1 cellular context compared by ENCODE assay signal in the genomic region with DNA sequence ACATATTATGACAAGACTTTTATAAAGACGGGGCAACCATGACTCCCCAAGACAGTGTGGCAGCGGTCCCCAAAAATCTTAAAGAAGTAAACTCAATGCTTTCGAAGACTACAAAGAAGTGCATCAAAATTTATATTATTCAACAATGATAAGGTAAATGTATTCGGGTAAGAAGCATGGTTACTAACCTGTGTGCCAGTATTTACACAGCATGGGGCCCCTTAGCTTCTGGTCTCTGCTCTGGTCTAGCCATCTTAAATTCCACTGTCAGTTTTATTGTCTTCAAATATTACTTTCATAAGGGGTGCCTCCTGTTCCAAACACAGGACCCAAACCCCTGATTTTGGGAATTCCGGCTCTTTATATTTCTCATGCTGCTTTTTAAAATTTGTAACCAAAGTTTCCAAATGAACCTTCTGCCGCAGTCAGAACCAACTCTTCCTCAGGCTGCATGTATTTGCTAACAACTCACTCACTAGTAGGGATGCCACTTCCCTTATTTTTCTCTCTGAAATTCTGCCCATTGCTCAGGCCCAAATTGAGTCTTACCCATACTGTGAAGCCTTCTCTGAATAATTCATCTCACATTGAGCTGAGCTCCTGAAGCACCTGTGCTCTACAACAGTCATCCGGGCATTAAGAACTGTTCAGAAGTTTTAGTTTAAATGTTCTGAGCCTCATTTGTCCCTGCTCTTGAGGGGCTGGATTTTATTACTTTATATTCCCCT.
TF ChIP-seq lines count a peak whose summit lies in the region.

No MANE protein-coding gene starts in this region.

TF ChIP-seq in HepG2, 621 proteins besides CTCF, POLR2A, EP300 and RAD21:
- TF ChIP-seq, protein P1, sequence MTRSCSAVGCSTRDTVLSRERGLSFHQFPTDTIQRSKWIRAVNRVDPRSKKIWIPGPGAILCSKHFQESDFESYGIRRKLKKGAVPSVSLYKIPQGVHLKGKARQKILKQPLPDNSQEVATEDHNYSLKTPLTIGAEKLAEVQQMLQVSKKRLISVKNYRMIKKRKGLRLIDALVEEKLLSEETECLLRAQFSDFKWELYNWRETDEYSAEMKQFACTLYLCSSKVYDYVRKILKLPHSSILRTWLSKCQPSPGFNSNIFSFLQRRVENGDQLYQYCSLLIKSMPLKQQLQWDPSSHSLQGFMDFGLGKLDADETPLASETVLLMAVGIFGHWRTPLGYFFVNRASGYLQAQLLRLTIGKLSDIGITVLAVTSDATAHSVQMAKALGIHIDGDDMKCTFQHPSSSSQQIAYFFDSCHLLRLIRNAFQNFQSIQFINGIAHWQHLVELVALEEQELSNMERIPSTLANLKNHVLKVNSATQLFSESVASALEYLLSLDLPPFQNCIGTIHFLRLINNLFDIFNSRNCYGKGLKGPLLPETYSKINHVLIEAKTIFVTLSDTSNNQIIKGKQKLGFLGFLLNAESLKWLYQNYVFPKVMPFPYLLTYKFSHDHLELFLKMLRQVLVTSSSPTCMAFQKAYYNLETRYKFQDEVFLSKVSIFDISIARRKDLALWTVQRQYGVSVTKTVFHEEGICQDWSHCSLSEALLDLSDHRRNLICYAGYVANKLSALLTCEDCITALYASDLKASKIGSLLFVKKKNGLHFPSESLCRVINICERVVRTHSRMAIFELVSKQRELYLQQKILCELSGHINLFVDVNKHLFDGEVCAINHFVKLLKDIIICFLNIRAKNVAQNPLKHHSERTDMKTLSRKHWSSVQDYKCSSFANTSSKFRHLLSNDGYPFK (CRISPR knock-in tag; IDR thresholded peaks at IDR 0.05; ENCODE audit: borderline replicate concordance), result no peak
- TF ChIP-seq ZNF629 (CRISPR knock-in tag; conservative IDR thresholded peaks at IDR 0.05), result peak; percentile 74
- no peak for TF ChIP-seq POGZ (CRISPR knock-in tag; IDR thresholded peaks at IDR 0.05)
- TF ChIP-seq ZNF788 (CRISPR knock-in tag; IDR thresholded peaks at IDR 0.05; ENCODE audit: borderline replicate concordance), result no peak
- TF ChIP-seq FOXA3 (CRISPR knock-in tag; IDR thresholded peaks at IDR 0.05), result peak; percentile 55; the same call in 1 of the 2 replicates
- no peak for TF ChIP-seq FOXA1 (IDR thresholded peaks at IDR 0.05)
- peak; percentile 45; the same call in 1 of the 2 replicates for TF ChIP-seq FOXA1 (CRISPR knock-in tag; IDR thresholded peaks at IDR 0.05)
- TF ChIP-seq NBN (conservative IDR thresholded peaks at IDR 0.05), result no peak
- no peak for TF ChIP-seq THAP7 (CRISPR knock-in tag; IDR thresholded peaks at IDR 0.05)
TF ChIP-seq in HepG2: peak in this region for 3.
